8 cellular contexts compared by ENCODE assay signal in genomic region chr15:85582076-85582718, GRCh38.
DNase-seq lines count a peak whose midpoint lies in the region; ATAC-seq and TF ChIP-seq lines count a peak whose summit lies in the region.

No MANE protein-coding gene starts in this region.

- peaks cover 27 to 92% (median 60%) of the 10 kb centered on the region in 4 donors for H3K4me1 ChIP-seq in transverse colon

- no peak for TF ChIP-seq CTCF in transverse colon (IDR thresholded peaks at IDR 0.05)

- no peaks in the 10 kb centered on the region for H3K9me3 Mint-ChIP-seq in activated naive CD4-positive, alpha-beta T cell treated with anti-CD3 and anti-CD28 coated beads, Interleukin-2, amount 10 ng/mL, durations not matched to agents 7 days and 5 days

- H3K4me3 Mint-ChIP-seq in activated naive CD4-positive, alpha-beta T cell treated with anti-CD3 and anti-CD28 coated beads, Interleukin-2, amount 10 ng/mL, durations not matched to agents 7 days and 5 days: peak overlapping the region; percentile 70

- TF ChIP-seq POLR2A in transverse colon (IDR thresholded peaks at IDR 0.05): peak; percentile 33

- H3K36me3 Mint-ChIP-seq in activated naive CD4-positive, alpha-beta T cell treated with anti-CD3 and anti-CD28 coated beads, Interleukin-2, amount 10 ng/mL, durations not matched to agents 7 days and 5 days: peaks cover 64% of the 10 kb centered on the region

- H3K27ac Mint-ChIP-seq in activated naive CD4-positive, alpha-beta T cell treated with anti-CD3 and anti-CD28 coated beads, Interleukin-2, amount 10 ng/mL, durations not matched to agents 7 days and 5 days: peak overlapping the region; percentile 97

- no peak for TF ChIP-seq EP300 in transverse colon (IDR thresholded peaks at IDR 0.05; ENCODE audit: low read depth)

- H3K27me3 Mint-ChIP-seq in activated naive CD4-positive, alpha-beta T cell treated with anti-CD3 and anti-CD28 coated beads, Interleukin-2, amount 10 ng/mL, durations not matched to agents 7 days and 5 days: no peaks in the 10 kb centered on the region

- in situ Hi-C loops in transverse colon (cut with MboI; ENCODE audit: low pct_ligation_motif_present in 1 of 4, low pct_unique_long_range_greater_than_20kb in 1 of 4, low sequenced_read_pairs in 3 of 4): loop anchor here in 1 of 4 donors (25.0 kb wide), 1 partner anchor 95 kb away; no protein-coding TSS in a partner anchor

- ATAC-seq in HG03175 (IDR thresholded peaks at IDR 0.05; ENCODE audit: unreplicated experiment) (peak; percentile 26), SK-N-SH treated with all-trans-retinoic acid at 6 μM for 48 hours (no peak)

- H3K27ac ChIP-seq in transverse colon: peak overlapping the region; percentile 86 to 93 (median 90)

- WGBS in transverse colon (ENCODE audit: low coverage in 1 of 2), 2 donors: 37% methylated on average over 2 of the region's 2 CpGs

- DNase-seq in activated CD4-positive, alpha-beta T cell treated with anti-CD3 and anti-CD28 coated beads for 48 hours: peak; percentile 35
- no peak for DNase-seq in activated CD4-positive, alpha-beta T cell treated with anti-CD3 and anti-CD28 coated beads for 1 hour
- DNase-seq in activated naive CD4-positive, alpha-beta T cell treated with anti-CD3 and anti-CD28 coated beads, Interleukin-2, amount 10 ng/mL, durations not matched to agents 7 days and 5 days: peak; percentile 32
- DNase-seq in iris pigment epithelial cell (ENCODE audit: low read depth): peak; percentile 51
- DNase-seq in transverse colon: peak; percentile 57
- no peak for DNase-seq in LoVo (ENCODE audit: low spot score)

- no peaks in the 10 kb centered on the region for H3K27me3 ChIP-seq in transverse colon

- no peaks in the 10 kb centered on the region for H3K36me3 ChIP-seq in transverse colon

- H3K9me3 ChIP-seq in transverse colon: no peaks in the 10 kb centered on the region

- intact Hi-C loops in transverse colon (cut with DNase I; ENCODE audit: low total_unique reads): no loop called here

- H3K4me1 Mint-ChIP-seq in activated naive CD4-positive, alpha-beta T cell treated with anti-CD3 and anti-CD28 coated beads, Interleukin-2, amount 10 ng/mL, durations not matched to agents 7 days and 5 days: peaks cover 76% of the 10 kb centered on the region

- peak overlapping the region in 3 of 4 donors; percentile 13 to 49 (median 28) for H3K4me3 ChIP-seq in transverse colon

- CTCF ChIA-PET in activated naive CD4-positive, alpha-beta T cell treated with anti-CD3 and anti-CD28 coated beads, Interleukin-2, amount 10 ng/mL, durations not matched to agents 7 days and 5 days (lab: Charles Lee): interaction anchor here (0.7 to 3.6 kb wide), 11 partner anchors 15 to 286 kb away, joined by 3 to 26 read pairs (median 3); no protein-coding TSS in a partner anchor

TF ChIP-seq in SK-N-SH treated with all-trans-retinoic acid at 6 μM for 48 hours, 23 proteins besides CTCF, POLR2A, EP300 and RAD21:
- TF ChIP-seq ZNF70 (CRISPR knock-in tag; IDR thresholded peaks at IDR 0.05) (no peak), ZC3H10 (CRISPR knock-in tag; IDR thresholded peaks at IDR 0.05) (no peak), ZFP3 (CRISPR knock-in tag; IDR thresholded peaks at IDR 0.05) (no peak), TCF4 (CRISPR knock-in tag; IDR thresholded peaks at IDR 0.05; ENCODE audit: borderline replicate concordance) (no peak)

Comparison
In these comparisons a context has a peak if more than half of its experiments do, and no peak if none do; other contexts are left out.
1. DNase-seq: peak in activated CD4-positive, alpha-beta T cell treated with anti-CD3 and anti-CD28 coated beads for 48 hours (single experiment), activated naive CD4-positive, alpha-beta T cell treated with anti-CD3 and anti-CD28 coated beads, Interleukin-2, amount 10 ng/mL, durations not matched to agents 7 days and 5 days (single experiment), iris pigment epithelial cell (single experiment) and transverse colon (single experiment); none in activated CD4-positive, alpha-beta T cell treated with anti-CD3 and anti-CD28 coated beads for 1 hour (single experiment) and LoVo (single experiment).